1 cellular context compared by ENCODE assay signal in the genomic region with DNA sequence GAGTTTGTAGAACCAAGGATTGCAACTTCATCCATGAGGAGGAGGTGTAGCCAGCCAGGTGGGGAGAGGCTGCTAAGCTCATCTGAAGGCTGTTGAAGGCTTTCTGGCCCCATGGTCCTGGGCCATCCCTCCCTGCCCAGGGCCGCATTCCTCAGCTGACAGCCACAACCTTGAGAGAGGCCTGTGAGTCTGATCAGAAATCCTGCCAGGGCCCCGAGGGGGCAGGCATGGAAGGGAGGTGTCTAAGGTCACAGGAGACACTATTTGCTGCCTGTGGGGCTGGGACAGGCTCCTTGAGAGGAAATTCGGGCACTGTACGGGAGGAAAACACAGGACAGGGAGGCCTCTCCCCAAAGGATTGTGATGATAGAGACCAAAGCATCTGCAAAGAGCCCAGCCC.
TF ChIP-seq lines count a peak whose summit lies in the region.

No MANE protein-coding gene starts in this region.

TF ChIP-seq in K562, 482 proteins besides CTCF, POLR2A, EP300 and RAD21 (continued from another document):
- TF ChIP-seq, protein P1, sequence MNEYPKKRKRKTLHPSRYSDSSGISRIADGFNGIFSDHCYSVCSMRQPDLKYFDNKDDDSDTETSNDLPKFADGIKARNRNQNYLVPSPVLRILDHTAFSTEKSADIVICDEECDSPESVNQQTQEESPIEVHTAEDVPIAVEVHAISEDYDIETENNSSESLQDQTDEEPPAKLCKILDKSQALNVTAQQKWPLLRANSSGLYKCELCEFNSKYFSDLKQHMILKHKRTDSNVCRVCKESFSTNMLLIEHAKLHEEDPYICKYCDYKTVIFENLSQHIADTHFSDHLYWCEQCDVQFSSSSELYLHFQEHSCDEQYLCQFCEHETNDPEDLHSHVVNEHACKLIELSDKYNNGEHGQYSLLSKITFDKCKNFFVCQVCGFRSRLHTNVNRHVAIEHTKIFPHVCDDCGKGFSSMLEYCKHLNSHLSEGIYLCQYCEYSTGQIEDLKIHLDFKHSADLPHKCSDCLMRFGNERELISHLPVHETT (CRISPR knock-in tag; conservative IDR thresholded peaks at IDR 0.05 in 1 of 2, IDR thresholded peaks at IDR 0.05 in 1 of 2) = peak in 1 of 2 experiments; percentile 91; a peak in 1 of 4 replicates
- TF ChIP-seq E2F4 (CRISPR knock-in tag; IDR thresholded peaks at IDR 0.05; ENCODE audit: low read depth) (no peak), ZNF551 (CRISPR knock-in tag; IDR thresholded peaks at IDR 0.05) (no peak), ZNF77 (CRISPR knock-in tag; IDR thresholded peaks at IDR 0.05) (no peak), CEBPG (CRISPR knock-in tag; IDR thresholded peaks at IDR 0.05) (no peak), CEBPG (tag; conservative IDR thresholded peaks at IDR 0.05 in 1 of 2, IDR thresholded peaks at IDR 0.05 in 1 of 2) (no peak), MYNN (IDR thresholded peaks at IDR 0.05) (no peak), MYNN (CRISPR knock-in tag; IDR thresholded peaks at IDR 0.05) (0 out of 2 replicates have a peak, but pooled peaks have one; percentile 31), ATF1 (CRISPR knock-in tag; IDR thresholded peaks at IDR 0.05) (0 out of 2 replicates have a peak, but pooled peaks have one; percentile 3), ATF1 (tag; IDR thresholded peaks at IDR 0.05) (no peak), PBX2 (CRISPR knock-in tag; IDR thresholded peaks at IDR 0.05; ENCODE audit: low read depth) (peak; percentile 14; the same call in 1 of the 2 replicates), PBX2 (tag; conservative IDR thresholded peaks at IDR 0.05; ENCODE audit: low read depth) (no peak), ZC3H4 (CRISPR knock-in tag; IDR thresholded peaks at IDR 0.05; ENCODE audit: borderline replicate concordance) (0 out of 2 replicates have a peak, but pooled peaks have one; percentile 18), MED1 (CRISPR knock-in tag; IDR thresholded peaks at IDR 0.05; ENCODE audit: borderline replicate concordance) (0 out of 2 replicates have a peak, but pooled peaks have one; percentile 66)
TF ChIP-seq in K562: peak in this region for 8.
